34 cellular contexts compared by ENCODE assay signal in genomic region chr12:27705263-27705662, GRCh38. TPM values are rescaled to one million over a fixed set of nuclear protein-coding genes. Genes with fewer than 3 reads are reported as not detected.
DNase-seq lines count a peak whose midpoint lies in the region; ATAC-seq and TF ChIP-seq lines count a peak whose summit lies in the region.
"Had no signal": no experiment of that assay in that cellular context is flagged by ENCODE, and none has a peak within 500 bp of the region (broad histone marks: within the 10 kb centered on the region; RNA-seq: fewer than 3 reads in every experiment).

No MANE protein-coding gene starts in this region.

- H4K20me1 ChIP-seq in hepatocyte (ENCODE audit: insufficient read depth, poor library complexity, severe bottlenecking), result no peaks in the 10 kb centered on the region

- no peak overlapping the region for H3K4me2 ChIP-seq in hepatocyte
- H3K4me2 ChIP-seq: smooth muscle cell had no signal

- WGBS in hepatocyte (ENCODE audit: low lambda C conversion rate, missing lambda C conversion rate), result 72% methylated on average over 8 of the region's 8 CpGs
- WGBS in spleen, 5 donors, result 87 to 96% (median 91%) methylated on average over 8 of the region's 8 CpGs

- TF ChIP-seq POLR2A in spleen (IDR thresholded peaks at IDR 0.05), result no peak

- H3K27ac Mint-ChIP-seq in activated CD4-positive, alpha-beta T cell treated with anti-CD3 and anti-CD28 coated beads, Interleukin-2, amount 10 ng/mL, durations not matched to agents 24 days and 14 days, result no peak overlapping the region
- no peak overlapping the region for H3K27ac Mint-ChIP-seq in activated CD4-positive, alpha-beta T cell treated with anti-CD3 and anti-CD28 coated beads for 36 hours
- H3K27ac Mint-ChIP-seq in progenitor cell of endocrine pancreas, result no peak overlapping the region
- no peak overlapping the region for H3K27ac Mint-ChIP-seq in activated T-helper 17 cell treated with anti-CD3 and anti-CD28 coated beads, Interleukin-2, amount 50 U/mL, for 72 hours
- H3K27ac Mint-ChIP-seq: activated naive CD8-positive, alpha-beta T cell; activated T-helper 2 cell treated with anti-CD3 and anti-CD28 coated beads, Interferon-gamma antibody, Interleukin-2, Interleukin-4, amounts not matched to agents 10 μg/mL and 5 μg/mL and 100 μg/mL, durations not matched to agents 14 hours and 24 hours and 36 hours; CD4-positive, alpha-beta memory T cell; natural killer cell treated with Interleukin-12 subunit alpha and Interleukin-12 subunit beta and Interleukin-15 and Interleukin-18, amount 100 ng/mL, for 72 hours had no signal

- H3K27me3 ChIP-seq in hepatocyte, result no peaks in the 10 kb centered on the region
- no peaks in the 10 kb centered on the region for H3K27me3 ChIP-seq in spleen (replicated peaks in 1 of 7)
- H3K27me3 ChIP-seq: cardiac muscle cell, gastrocnemius medialis, ovary, Peyer's patch, stomach, tibial artery had no signal

- no peaks in the 10 kb centered on the region for H3K79me2 ChIP-seq in hepatocyte

- POLR2A ChIA-PET in activated CD4-positive, alpha-beta T cell treated with anti-CD3 and anti-CD28 coated beads for 36 hours (lab: Charles Lee), result no interaction called here

- H3K9me3 Mint-ChIP-seq in activated CD4-positive, alpha-beta T cell treated with anti-CD3 and anti-CD28 coated beads, Interleukin-2, amount 10 ng/mL, durations not matched to agents 24 days and 14 days, result no peaks in the 10 kb centered on the region
- no peaks in the 10 kb centered on the region for H3K9me3 Mint-ChIP-seq in activated CD4-positive, alpha-beta T cell treated with anti-CD3 and anti-CD28 coated beads for 36 hours (ENCODE audit: low read depth)
- H3K9me3 Mint-ChIP-seq in progenitor cell of endocrine pancreas (ENCODE audit: low read depth), result no peaks in the 10 kb centered on the region
- no peaks in the 10 kb centered on the region for H3K9me3 Mint-ChIP-seq in activated T-helper 17 cell treated with anti-CD3 and anti-CD28 coated beads, Interleukin-2, amount 50 U/mL, for 72 hours
- H3K9me3 Mint-ChIP-seq: activated T-helper 2 cell treated with anti-CD3 and anti-CD28 coated beads, Interferon-gamma antibody, Interleukin-2, Interleukin-4, amounts not matched to agents 10 μg/mL and 5 μg/mL and 100 μg/mL, durations not matched to agents 14 hours and 24 hours and 36 hours; natural killer cell treated with Interleukin-12 subunit alpha and Interleukin-12 subunit beta and Interleukin-15 and Interleukin-18, amount 100 ng/mL, for 72 hours had no signal

- H3K9me2 ChIP-seq in hepatocyte (replicated peaks; ENCODE audit: insufficient read depth), result no peaks in the 10 kb centered on the region

- intact Hi-C loops in activated CD4-positive, alpha-beta T cell treated with anti-CD3 and anti-CD28 coated beads, Interleukin-2, amount 10 ng/mL, durations not matched to agents 24 days and 14 days (cut with micrococcal nuclease), result loop anchor here (5.0 kb wide), 1 partner anchor 323 kb away; no protein-coding TSS in a partner anchor
- intact Hi-C loops in activated CD4-positive, alpha-beta T cell treated with anti-CD3 and anti-CD28 coated beads for 36 hours (cut with DNase I, micrococcal nuclease), result loop anchor here in 1 of 2 experiments (10.0 kb wide), 1 partner anchor 690 kb away; the partner anchor contains the start of gene TM7SF3
- intact Hi-C loops in spleen (cut with DNase I; ENCODE audit: low total_unique reads), result no loop called here

- CTCF ChIA-PET in activated CD4-positive, alpha-beta T cell treated with anti-CD3 and anti-CD28 coated beads for 36 hours (lab: Charles Lee), result interaction anchor here (0.7 to 1.8 kb wide), 2 partner anchors 9 to 271 kb away, joined by 3 to 8 read pairs; no protein-coding TSS in a partner anchor

- H3K4me3 ChIP-seq in hepatocyte, result no peak overlapping the region
- no peak overlapping the region for H3K4me3 ChIP-seq in spleen
- H3K4me3 ChIP-seq: cardiac muscle cell, coronary artery, gastrocnemius medialis, ovary, Peyer's patch, smooth muscle cell, stomach, tibial artery had no signal

- no peak for TF ChIP-seq CTCF in hepatocyte (IDR thresholded peaks at IDR 0.05; ENCODE audit: poor library complexity)
- peak; percentile 56 for TF ChIP-seq CTCF in progenitor cell of endocrine pancreas (IDR thresholded peaks at IDR 0.05; ENCODE audit: unreplicated experiment)
- no peak for TF ChIP-seq CTCF in spleen (IDR thresholded peaks at IDR 0.05 in 8 of 11, conservative IDR thresholded peaks at IDR 0.05 in 3 of 11)

- H3K27ac ChIP-seq in hepatocyte, result no peak overlapping the region
- H3K27ac ChIP-seq in spleen, result no peak overlapping the region
- H3K27ac ChIP-seq: cardiac muscle cell, coronary artery, gastrocnemius medialis, ovary, Peyer's patch, stomach, tibial artery had no signal

- H3K36me3 Mint-ChIP-seq in activated CD4-positive, alpha-beta T cell treated with anti-CD3 and anti-CD28 coated beads, Interleukin-2, amount 10 ng/mL, durations not matched to agents 24 days and 14 days (ENCODE audit: low read depth), result no peaks in the 10 kb centered on the region
- H3K36me3 Mint-ChIP-seq in activated CD4-positive, alpha-beta T cell treated with anti-CD3 and anti-CD28 coated beads for 36 hours (ENCODE audit: low read depth), result no peaks in the 10 kb centered on the region
- H3K36me3 Mint-ChIP-seq in progenitor cell of endocrine pancreas (ENCODE audit: insufficient read depth), result no peaks in the 10 kb centered on the region
- H3K36me3 Mint-ChIP-seq in activated T-helper 17 cell treated with anti-CD3 and anti-CD28 coated beads, Interleukin-2, amount 50 U/mL, for 72 hours (ENCODE audit: low read depth), result no peaks in the 10 kb centered on the region
- H3K36me3 Mint-ChIP-seq: activated naive CD8-positive, alpha-beta T cell; natural killer cell treated with Interleukin-12 subunit alpha and Interleukin-12 subunit beta and Interleukin-15 and Interleukin-18, amount 100 ng/mL, for 72 hours had no signal

- H2AFZ ChIP-seq in hepatocyte, result no peak overlapping the region

- H3K9me3 ChIP-seq in hepatocyte (ENCODE audit: low read depth) (no peaks in the 10 kb centered on the region), spleen (no peaks in the 10 kb centered on the region)
- H3K9me3 ChIP-seq: gastrocnemius medialis, ovary, Peyer's patch, stomach, tibial artery had no signal

- H3K4me1 Mint-ChIP-seq in activated CD4-positive, alpha-beta T cell treated with anti-CD3 and anti-CD28 coated beads, Interleukin-2, amount 10 ng/mL, durations not matched to agents 24 days and 14 days, result peaks cover 8% of the 10 kb centered on the region
- H3K4me1 Mint-ChIP-seq in activated CD4-positive, alpha-beta T cell treated with anti-CD3 and anti-CD28 coated beads for 36 hours, result peaks cover 2% of the 10 kb centered on the region
- H3K4me1 Mint-ChIP-seq in progenitor cell of endocrine pancreas (ENCODE audit: low read depth), result peaks cover under 1% of the 10 kb centered on the region
- H3K4me1 Mint-ChIP-seq in activated T-helper 17 cell treated with anti-CD3 and anti-CD28 coated beads, Interleukin-2, amount 50 U/mL, for 72 hours, result no peaks in the 10 kb centered on the region

- H3K36me3 ChIP-seq in hepatocyte (replicated peaks; ENCODE audit: insufficient read depth, low read depth) (no peaks in the 10 kb centered on the region), spleen (no peaks in the 10 kb centered on the region)
- H3K36me3 ChIP-seq: cardiac muscle cell, gastrocnemius medialis, ovary, Peyer's patch, stomach, tibial artery had no signal

- H3K4me3 Mint-ChIP-seq in activated CD4-positive, alpha-beta T cell treated with anti-CD3 and anti-CD28 coated beads, Interleukin-2, amount 10 ng/mL, durations not matched to agents 24 days and 14 days, result no peak overlapping the region
- H3K4me3 Mint-ChIP-seq in activated CD4-positive, alpha-beta T cell treated with anti-CD3 and anti-CD28 coated beads for 36 hours, result no peak overlapping the region
- no peak overlapping the region for H3K4me3 Mint-ChIP-seq in progenitor cell of endocrine pancreas (ENCODE audit: low read depth)
- H3K4me3 Mint-ChIP-seq in activated T-helper 17 cell treated with anti-CD3 and anti-CD28 coated beads, Interleukin-2, amount 50 U/mL, for 72 hours, result no peak overlapping the region
- H3K4me3 Mint-ChIP-seq: activated naive CD8-positive, alpha-beta T cell; CD4-positive, alpha-beta memory T cell; natural killer cell treated with Interleukin-12 subunit alpha and Interleukin-12 subunit beta and Interleukin-15 and Interleukin-18, amount 100 ng/mL, for 72 hours had no signal

- DNase-seq in activated CD4-positive, alpha-beta T cell treated with anti-CD3 and anti-CD28 coated beads, Interleukin-2, amount 10 ng/mL, durations not matched to agents 24 days and 14 days, result peak; percentile 44
- DNase-seq in activated CD4-positive, alpha-beta T cell treated with anti-CD3 and anti-CD28 coated beads for 36 hours, result no peak
- DNase-seq in RPMI8226 (peak; percentile 3), hepatocyte (ENCODE audit: low spot score) (peak; percentile 42), progenitor cell of endocrine pancreas (ENCODE audit: low spot score, unreplicated experiment) (no peak), spleen (no peak)
- DNase-seq: 8988T; activated CD4-positive, alpha-beta T cell treated with anti-CD3 and anti-CD28 coated beads, Interleukin-2, amount 50 U/mL, for 4 hours; AML-193; anterior cingulate cortex; CD4-positive, alpha-beta memory T cell; EL; gastrocnemius medialis; hippocampal formation; Kasumi-1; NCI-H1694 treated with DMSO at 0.1 percent for 48 hours; NCI-H2171; NCI-H510A; ovary; Peyer's patch; retina; SIG-M5; stimulated activated CD4-positive, alpha-beta T cell treated with anti-CD3 and anti-CD28 coated beads, Interleukin-2, amount 100 ng/mL, for 24 hours; stomach; tibial artery had no signal

- no peak for ATAC-seq in activated CD4-positive, alpha-beta T cell treated with anti-CD3 and anti-CD28 coated beads for 36 hours
- ATAC-seq in GM21737 (IDR thresholded peaks at IDR 0.05; ENCODE audit: unreplicated experiment), result no peak
- no peak for ATAC-seq in activated T-helper 17 cell treated with anti-CD3 and anti-CD28 coated beads, Interleukin-2, amount 50 U/mL, for 72 hours (replicated peaks)
- ATAC-seq: gastrocnemius medialis; natural killer cell treated with Interleukin-12 subunit alpha and Interleukin-12 subunit beta and Interleukin-15 and Interleukin-18, amount 100 ng/mL, for 72 hours had no signal

- peaks cover 16% of the 10 kb centered on the region for H3K27me3 Mint-ChIP-seq in activated CD4-positive, alpha-beta T cell treated with anti-CD3 and anti-CD28 coated beads, Interleukin-2, amount 10 ng/mL, durations not matched to agents 24 days and 14 days
- peaks cover 4% of the 10 kb centered on the region for H3K27me3 Mint-ChIP-seq in activated CD4-positive, alpha-beta T cell treated with anti-CD3 and anti-CD28 coated beads for 36 hours
- peaks cover 11% of the 10 kb centered on the region for H3K27me3 Mint-ChIP-seq in progenitor cell of endocrine pancreas
- peaks cover 4% of the 10 kb centered on the region for H3K27me3 Mint-ChIP-seq in activated T-helper 17 cell treated with anti-CD3 and anti-CD28 coated beads, Interleukin-2, amount 50 U/mL, for 72 hours

- H3K4me1 ChIP-seq in hepatocyte (ENCODE audit: insufficient read depth) (no peaks in the 10 kb centered on the region), spleen (peaks cover 0 to 15% (median 7%) of the 10 kb centered on the region in 6 donors)
- H3K4me1 ChIP-seq: Peyer's patch had no signal

RNA-seq across cellular contexts. Expression of gene MRPS35, which starts 5.4 kb away (rescaled TPM):
- 57.7 and 58.1 TPM in 2 replicates for total RNA-seq in activated CD4-positive, alpha-beta T cell treated with anti-CD3 and anti-CD28 coated beads, Interleukin-2, amount 10 ng/mL, durations not matched to agents 24 days and 14 days
- total RNA-seq in activated CD4-positive, alpha-beta T cell treated with anti-CD3 and anti-CD28 coated beads for 36 hours, result 10 to 100 TPM; 58.5 to 62.1 TPM
- total RNA-seq in hepatocyte (88.1 and 95.8 TPM in 2 replicates), progenitor cell of endocrine pancreas (63.1 and 63.3 TPM in 2 replicates), spleen (10 to 100 TPM; 23.9 to 40.8 (median 28.8) TPM)
- polyA plus RNA-seq in hepatocyte (50.7 and 67.4 TPM in 2 replicates), spleen (10 to 100 TPM; 20.5 to 33.1 (median 28.3) TPM)
- 10 to 100 TPM; 33.9 to 54.0 TPM for total RNA-seq in activated T-helper 17 cell treated with anti-CD3 and anti-CD28 coated beads, Interleukin-2, amount 50 U/mL, for 72 hours

RNA-seq across cellular contexts. Expression of gene REP15, which starts 9.0 kb away (rescaled TPM):
- 0.69 and 0.77 TPM in 2 replicates for total RNA-seq in activated CD4-positive, alpha-beta T cell treated with anti-CD3 and anti-CD28 coated beads, Interleukin-2, amount 10 ng/mL, durations not matched to agents 24 days and 14 days
- total RNA-seq in activated CD4-positive, alpha-beta T cell treated with anti-CD3 and anti-CD28 coated beads for 36 hours, result not detected
- total RNA-seq in hepatocyte (1.6 and 4.7 TPM in 2 replicates), progenitor cell of endocrine pancreas (2.8 and 3.0 TPM in 2 replicates), spleen (1 to 10 TPM; 1.4 to 5.4 (median 4.2) TPM)
- polyA plus RNA-seq in hepatocyte (0.43 and 1.2 TPM in 2 replicates), spleen (1 to 10 TPM in 2 of 3 donors, under 1 TPM in 1; 0.89 to 1.8 (median 1.1) TPM)
- under 1 TPM in 1 of 2 donors, not detected in 1; 0.24 TPM for total RNA-seq in activated T-helper 17 cell treated with anti-CD3 and anti-CD28 coated beads, Interleukin-2, amount 50 U/mL, for 72 hours
- total RNA-seq: CD4-positive, alpha-beta memory T cell; mononuclear cell had no signal
- polyA plus RNA-seq: cardiac muscle cell had no signal

Comparison
In these comparisons a context has a peak if more than half of its experiments do, and no peak if none do; other contexts are left out.
1. DNase-seq: peak in activated CD4-positive, alpha-beta T cell treated with anti-CD3 and anti-CD28 coated beads, Interleukin-2, amount 10 ng/mL, durations not matched to agents 24 days and 14 days (single experiment), RPMI8226 (single experiment) and hepatocyte (single experiment); none in activated CD4-positive, alpha-beta T cell treated with anti-CD3 and anti-CD28 coated beads for 36 hours (single experiment), progenitor cell of endocrine pancreas (single experiment) and spleen (single experiment).